ENCODE assay signal across 1 cellular context in genomic region chr9:19967567-19968459, GRCh38.
TF ChIP-seq lines count a peak whose summit lies in the region.

No MANE protein-coding gene starts in this region.

TF ChIP-seq in H1, 55 proteins besides CTCF, POLR2A, EP300 and RAD21:
- TF ChIP-seq ASH2L (IDR thresholded peaks at IDR 0.05; ENCODE audit: low read length) (no peak), GTF2F1 (IDR thresholded peaks at IDR 0.05; ENCODE audit: borderline replicate concordance, low read depth, low read length) (no peak), SP1 (IDR thresholded peaks at IDR 0.05; ENCODE audit: low read depth, low read length) (0 out of 2 replicates have a peak, but pooled peaks have one; percentile 53), HDAC6 (IDR thresholded peaks at IDR 0.05; ENCODE audit: low read depth, low read length) (no peak), CBX5 (IDR thresholded peaks at IDR 0.05; ENCODE audit: low read depth, low read length) (no peak), KDM4A (IDR thresholded peaks at IDR 0.05; ENCODE audit: low read depth, low read length, severe bottlenecking) (no peak), TAF7 (optimal IDR thresholded peaks at IDR 0.05; ENCODE audit: borderline replicate concordance, low read depth, low read length) (no peak), ZNF274 (IDR thresholded peaks at IDR 0.05; ENCODE audit: borderline replicate concordance, extremely low read depth, low read length) (no peak), ATF2 (IDR thresholded peaks at IDR 0.05; ENCODE audit: low read length) (no peak), POU5F1 (IDR thresholded peaks at IDR 0.05; ENCODE audit: low read depth, low read length) (peak; percentile 69; the same call in 1 of the 2 replicates), NANOG (IDR thresholded peaks at IDR 0.05; ENCODE audit: insufficient read depth, low read depth, low read length, poor library complexity, severe bottlenecking) (peak; percentile 43)
TF ChIP-seq in H1: peak in this region for 3.
